ENCODE assay signal across 21 cellular contexts in genomic region chr6:129759851-129760595, GRCh38. TPM values are rescaled to one million over a fixed set of nuclear protein-coding genes. Genes with fewer than 3 reads are reported as not detected.
A peak's percentile ranks its signal among the peaks of the same experiment; 100 is the strongest.
DNase-seq lines count a peak whose midpoint lies in the region; ATAC-seq and TF ChIP-seq lines count a peak whose summit lies in the region.
"Had no signal": no experiment of that assay in that cellular context is flagged by ENCODE, and none has a peak within 500 bp of the region (broad histone marks: within the 10 kb centered on the region; RNA-seq: fewer than 3 reads in every experiment).

No MANE protein-coding gene starts in this region.

- no peak overlapping the region for H3K4me3 ChIP-seq in AG10803 (ENCODE audit: low read length)
- H3K4me3 ChIP-seq in adipocyte (ENCODE audit: low read length), result no peak overlapping the region
- no peak overlapping the region for H3K4me3 ChIP-seq in MG63
- H3K4me3 ChIP-seq: BLaER1 had no signal

- peak; percentile 34 for DNase-seq in AG10803 (ENCODE audit: low read depth)
- DNase-seq in HCEC 1CT, result peak; percentile 16
- peak; percentile 14 for DNase-seq in adipocyte (ENCODE audit: low read depth)
- DNase-seq in myocyte (ENCODE audit: low read depth), result peak; percentile 60
- DNase-seq in AG08395 (ENCODE audit: low spot score), result no peak
- DNase-seq in MG63, result no peak
- DNase-seq: CD4-positive, CD25-positive, alpha-beta regulatory T cell; DMS153; DND-41; KBM-7; MM.1S; NCI-H2029; NCI-H446; NCI-H524 treated with DMSO at 0.1 percent for 48 hours; NCI-H774; SK-N-SH; SW 1271 had no signal

- H3K9ac ChIP-seq in adipocyte (ENCODE audit: low read length), result no peak overlapping the region
- H3K9ac ChIP-seq: BLaER1, SK-N-SH had no signal

- ATAC-seq in GM18870 (IDR thresholded peaks at IDR 0.05; ENCODE audit: unreplicated experiment) (no peak), HG02981 (IDR thresholded peaks at IDR 0.05; ENCODE audit: unreplicated experiment) (no peak)
- ATAC-seq: HepG2 had no signal

- no peaks in the 10 kb centered on the region for H3K36me3 ChIP-seq in adipocyte (ENCODE audit: control insufficient read depth, insufficient read depth, low read length, severe bottlenecking)
- no peaks in the 10 kb centered on the region for H3K36me3 ChIP-seq in MG63
- H3K36me3 ChIP-seq: BLaER1 had no signal

- no peak for TF ChIP-seq CTCF in AG10803 (conservative IDR thresholded peaks at IDR 0.05; ENCODE audit: low read length)

- H3K9me3 ChIP-seq in adipocyte (ENCODE audit: control insufficient read depth, low read length) (no peaks in the 10 kb centered on the region), MG63 (no peaks in the 10 kb centered on the region)
- H3K9me3 ChIP-seq: BLaER1, SK-N-SH had no signal

- peaks cover 14% of the 10 kb centered on the region for H3K4me1 ChIP-seq in adipocyte (ENCODE audit: control insufficient read depth, insufficient read depth, low read length)
- H3K4me1 ChIP-seq: BLaER1 had no signal

- no peaks in the 10 kb centered on the region for H3K27me3 ChIP-seq in adipocyte (replicated peaks; ENCODE audit: control insufficient read depth, insufficient read depth, low read length)
- H3K27me3 ChIP-seq in MG63, result no peaks in the 10 kb centered on the region
- H3K27me3 ChIP-seq: BLaER1 had no signal

RNA-seq across cellular contexts. Expression of gene ARHGAP18, which starts 50.0 kb away (rescaled TPM):
- total RNA-seq in myocyte, result 17.1 and 18.4 TPM in 2 replicates
- 7.4 TPM for polyA plus RNA-seq in myocyte (2012)
- total RNA-seq in MG63 (2014; rRNA removed; shearing (Covaris generic); ENCODE audit: low replicate concordance), result 31.7 and 37.9 TPM in 2 replicates

Comparison
In these comparisons a context has a peak if more than half of its experiments do, and no peak if none do; other contexts are left out.
1. DNase-seq: peak in AG10803 (single experiment), HCEC 1CT (single experiment), adipocyte (single experiment) and myocyte (single experiment); none in AG08395 (single experiment) and MG63 (single experiment).